ENCODE assay signal across 1 cellular context in the genomic region with DNA sequence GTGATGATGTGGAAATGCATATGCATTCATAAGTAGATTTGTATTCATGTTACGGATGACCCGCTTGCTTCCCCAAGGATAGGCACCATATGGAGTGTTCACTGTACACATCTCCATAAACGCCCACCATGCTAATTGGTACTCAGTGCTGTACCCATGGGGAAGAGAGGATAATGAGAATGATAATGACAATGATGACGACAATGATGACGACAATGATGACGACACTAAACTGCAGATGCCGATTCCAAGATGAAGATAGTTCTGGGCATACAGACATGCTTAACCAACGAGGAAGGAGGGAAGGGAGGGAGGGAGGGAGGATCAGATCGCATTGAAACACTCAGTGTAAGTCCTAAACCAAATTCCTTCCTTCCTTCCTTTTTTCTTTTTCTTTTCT.
A peak's percentile ranks its signal among the peaks of the same experiment; 100 is the strongest.
TF ChIP-seq lines count a peak whose summit lies in the region.

No MANE protein-coding gene starts in this region.

TF ChIP-seq in HepG2, 621 proteins besides CTCF, POLR2A, EP300 and RAD21 (continued from another document):
- TF ChIP-seq CREB1 (IDR thresholded peaks at IDR 0.05) (peak; percentile 81), CREB1 (CRISPR knock-in tag; IDR thresholded peaks at IDR 0.05) (no peak), ZNF335 (CRISPR knock-in tag; IDR thresholded peaks at IDR 0.05) (no peak), DR1 (CRISPR knock-in tag; IDR thresholded peaks at IDR 0.05) (no peak)
- TF ChIP-seq, protein P1, sequence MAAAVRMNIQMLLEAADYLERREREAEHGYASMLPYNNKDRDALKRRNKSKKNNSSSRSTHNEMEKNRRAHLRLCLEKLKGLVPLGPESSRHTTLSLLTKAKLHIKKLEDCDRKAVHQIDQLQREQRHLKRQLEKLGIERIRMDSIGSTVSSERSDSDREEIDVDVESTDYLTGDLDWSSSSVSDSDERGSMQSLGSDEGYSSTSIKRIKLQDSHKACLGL (CRISPR knock-in tag; IDR thresholded peaks at IDR 0.05): no peak
